Comparison of ENCODE assay signal across 1 cellular context in the genomic region with DNA sequence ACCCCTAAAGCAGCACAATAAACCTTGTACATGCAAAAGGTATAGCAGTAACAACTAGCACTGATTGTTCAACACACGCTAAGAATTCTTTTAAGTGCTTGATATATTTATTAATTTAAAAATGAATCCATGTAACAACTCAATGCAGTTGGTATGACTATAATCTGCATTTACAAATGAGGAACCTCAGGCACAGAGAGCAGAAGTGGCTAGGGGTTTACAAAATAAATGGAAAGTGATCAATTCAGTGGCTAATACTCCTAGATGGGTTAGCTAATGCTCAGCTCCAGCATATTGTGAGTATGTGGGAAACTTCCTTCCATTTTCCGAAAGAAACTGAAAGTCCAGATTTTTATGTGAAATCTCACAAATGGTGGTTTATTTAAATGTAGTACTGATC.
TF ChIP-seq lines count a peak whose summit lies in the region.

No MANE protein-coding gene starts in this region.

TF ChIP-seq in SK-N-SH, 30 proteins besides CTCF, POLR2A, EP300 and RAD21 (continued from another document):
- TF ChIP-seq TAF1 (IDR thresholded peaks at IDR 0.05; ENCODE audit: borderline replicate concordance, low read depth, low read length): no peak
